Comparison of ENCODE assay signal across 9 cellular contexts in genomic region chr7:158646766-158647474, GRCh38. TPM values are rescaled to one million over a fixed set of nuclear protein-coding genes. Genes with fewer than 3 reads are reported as not detected.
DNase-seq lines count a peak whose midpoint lies in the region; ATAC-seq and TF ChIP-seq lines count a peak whose summit lies in the region.
"Had no signal": no experiment of that assay in that cellular context is flagged by ENCODE, and none has a peak within 500 bp of the region (broad histone marks: within the 10 kb centered on the region; RNA-seq: fewer than 3 reads in every experiment).

No MANE protein-coding gene starts in this region.

- peaks cover 73% of the 10 kb centered on the region for H3K36me3 Mint-ChIP-seq in activated naive CD4-positive, alpha-beta T cell treated with anti-CD3 and anti-CD28 coated beads, Interleukin-2, amount 10 ng/mL, durations not matched to agents 7 days and 5 days
- peaks cover 3% of the 10 kb centered on the region for H3K36me3 Mint-ChIP-seq in mesothelial cell of epicardium

- no peaks in the 10 kb centered on the region for H3K27me3 Mint-ChIP-seq in activated naive CD4-positive, alpha-beta T cell treated with anti-CD3 and anti-CD28 coated beads, Interleukin-2, amount 10 ng/mL, durations not matched to agents 7 days and 5 days
- no peaks in the 10 kb centered on the region for H3K27me3 Mint-ChIP-seq in mesothelial cell of epicardium (ENCODE audit: low read depth)

- DNase-seq in NCI-H1694 treated with DMSO at 0.1 percent for 48 hours (lab: John Stamatoyannopoulos, UW) (peak; percentile 12), NCI-H1694 (lab: John Stamatoyannopoulos, UW) (no peak), mesothelial cell of epicardium (ENCODE audit: low spot score in 2 of 2, unreplicated experiment in 2 of 2) (no peak), RKO (ENCODE audit: low spot score) (no peak), medulla oblongata (ENCODE audit: extremely low spot score) (no peak)
- DNase-seq in activated naive CD4-positive, alpha-beta T cell treated with anti-CD3 and anti-CD28 coated beads, Interleukin-2, amount 10 ng/mL, durations not matched to agents 7 days and 5 days: peak; percentile 37
- DNase-seq: left ventricle myocardium superior had no signal

- no peak overlapping the region for H3K4me3 Mint-ChIP-seq in activated naive CD4-positive, alpha-beta T cell treated with anti-CD3 and anti-CD28 coated beads, Interleukin-2, amount 10 ng/mL, durations not matched to agents 7 days and 5 days
- no peak overlapping the region for H3K4me3 Mint-ChIP-seq in mesothelial cell of epicardium

- no peaks in the 10 kb centered on the region for H3K9me3 Mint-ChIP-seq in activated naive CD4-positive, alpha-beta T cell treated with anti-CD3 and anti-CD28 coated beads, Interleukin-2, amount 10 ng/mL, durations not matched to agents 7 days and 5 days
- peaks cover 3% of the 10 kb centered on the region for H3K9me3 Mint-ChIP-seq in mesothelial cell of epicardium

- CTCF ChIA-PET in activated naive CD4-positive, alpha-beta T cell treated with anti-CD3 and anti-CD28 coated beads, Interleukin-2, amount 10 ng/mL, durations not matched to agents 7 days and 5 days (lab: Charles Lee): interaction anchor here (0.6 to 1.7 kb wide), 7 partner anchors 17 to 1232 kb away, joined by 3 to 5 read pairs (median 3); no protein-coding TSS in a partner anchor

- TF ChIP-seq CTCF in mesothelial cell of epicardium (IDR thresholded peaks at IDR 0.05; ENCODE audit: unreplicated experiment): peak; percentile 30

- no peaks in the 10 kb centered on the region for H3K4me1 Mint-ChIP-seq in activated naive CD4-positive, alpha-beta T cell treated with anti-CD3 and anti-CD28 coated beads, Interleukin-2, amount 10 ng/mL, durations not matched to agents 7 days and 5 days
- peaks cover 7% of the 10 kb centered on the region for H3K4me1 Mint-ChIP-seq in mesothelial cell of epicardium

- no peak overlapping the region for H3K27ac Mint-ChIP-seq in activated naive CD4-positive, alpha-beta T cell treated with anti-CD3 and anti-CD28 coated beads, Interleukin-2, amount 10 ng/mL, durations not matched to agents 7 days and 5 days
- no peak overlapping the region for H3K27ac Mint-ChIP-seq in mesothelial cell of epicardium

- ATAC-seq in HG03342 (IDR thresholded peaks at IDR 0.05; ENCODE audit: unreplicated experiment): peak; percentile 57
- no peak for ATAC-seq in HG02970 (IDR thresholded peaks at IDR 0.05; ENCODE audit: low FRiP score, unreplicated experiment)
- ATAC-seq: left ventricle myocardium superior had no signal

RNA-seq across cellular contexts. Expression of gene NCAPG2, which starts 57.7 kb away (rescaled TPM):
- total RNA-seq in mesothelial cell of epicardium: 21.2 to 26.6 TPM (median 22.5 TPM) in 3 replicates

RNA-seq across cellular contexts. Expression of gene PTPRN2, which starts 59.3 kb away (rescaled TPM):
- 2.1 to 2.2 TPM (median 2.2 TPM) in 3 replicates for total RNA-seq in mesothelial cell of epicardium

Comparison
In these comparisons a context has a peak if more than half of its experiments do, and no peak if none do; other contexts are left out.
1. DNase-seq: peak in NCI-H1694 treated with DMSO at 0.1 percent for 48 hours (single experiment) and activated naive CD4-positive, alpha-beta T cell treated with anti-CD3 and anti-CD28 coated beads, Interleukin-2, amount 10 ng/mL, durations not matched to agents 7 days and 5 days (single experiment); none in NCI-H1694 (single experiment), mesothelial cell of epicardium (0 of 2), RKO (single experiment) and medulla oblongata (single experiment).